ENCODE assay signal across 10 cellular contexts in the genomic region with DNA sequence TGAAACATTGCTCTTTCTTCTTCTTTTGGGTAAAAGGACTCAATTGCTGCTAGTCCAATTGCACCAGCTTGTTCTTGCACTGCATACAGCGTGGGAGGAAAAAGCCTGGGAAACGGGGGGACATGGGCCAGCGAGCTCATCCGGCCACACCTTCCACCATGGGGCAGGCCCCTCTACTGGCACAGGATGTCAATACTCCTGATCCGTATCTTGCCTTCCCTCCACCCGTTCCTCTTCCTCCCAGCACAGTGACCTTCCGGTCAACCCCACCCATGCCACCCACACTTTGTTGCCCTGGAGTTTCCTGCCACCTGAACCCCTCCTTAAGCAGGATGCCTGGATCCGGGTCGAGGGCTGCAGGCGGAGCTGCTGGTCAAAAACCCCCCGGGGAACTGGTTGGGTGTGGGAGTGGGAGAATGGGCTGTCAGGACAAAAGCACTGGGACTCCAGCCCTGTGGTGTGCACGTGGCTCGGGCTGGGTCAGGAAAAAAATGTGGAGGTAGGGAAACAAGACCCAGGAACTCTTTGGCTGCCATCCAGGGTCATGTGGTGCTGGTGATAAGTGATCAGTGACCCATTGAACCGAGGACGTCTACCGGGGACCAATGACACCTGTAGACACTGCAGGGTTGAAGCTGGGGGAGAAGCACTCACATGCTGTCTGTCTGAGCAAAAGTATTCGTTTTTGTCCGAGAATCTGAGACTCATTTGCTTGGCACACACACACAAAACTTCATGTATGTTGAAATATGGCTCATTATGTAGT. TPM values are rescaled to one million over a fixed set of nuclear protein-coding genes. Genes with fewer than 3 reads are reported as not detected.
A peak's percentile ranks its signal among the peaks of the same experiment; 100 is the strongest.
DNase-seq lines count a peak whose midpoint lies in the region; ATAC-seq and TF ChIP-seq lines count a peak whose summit lies in the region.
"Had no signal": no experiment of that assay in that cellular context is flagged by ENCODE, and none has a peak within 500 bp of the region (broad histone marks: within the 10 kb centered on the region; RNA-seq: fewer than 3 reads in every experiment).

No MANE protein-coding gene starts in this region.

- peak overlapping the region in 10 of 11 experiments; percentile 16 to 77 (median 58); a peak in 17 of 22 replicates for H3K27ac ChIP-seq in BLaER1 treated with 17β-estradiol and CSF1 and Interleukin-3, amounts not matched to agents 10 nM and 100 nM
- H3K27ac ChIP-seq: ovary had no signal

- peak overlapping the region; percentile 96 for H3K27ac Mint-ChIP-seq in central memory CD8-positive, alpha-beta T cell (ENCODE audit: low read depth)

- H3K27me3 ChIP-seq in BLaER1 treated with 17β-estradiol and CSF1 and Interleukin-3, amounts not matched to agents 10 nM and 100 nM = no peaks in the 10 kb centered on the region
- H3K27me3 ChIP-seq: ovary had no signal

- peaks cover 58% of the 10 kb centered on the region for H3K4me1 Mint-ChIP-seq in central memory CD8-positive, alpha-beta T cell

- H3K4me3 Mint-ChIP-seq in central memory CD8-positive, alpha-beta T cell = peak overlapping the region; percentile 29

- no peaks in the 10 kb centered on the region for H3K27me3 Mint-ChIP-seq in central memory CD8-positive, alpha-beta T cell

- no peaks in the 10 kb centered on the region for H3K9me3 ChIP-seq in BLaER1 treated with 17β-estradiol and CSF1 and Interleukin-3, amounts not matched to agents 10 nM and 100 nM (replicated peaks in 1 of 11)
- no peaks in the 10 kb centered on the region for H3K9me3 ChIP-seq in mucosa of descending colon
- H3K9me3 ChIP-seq: ovary had no signal

- no peaks in the 10 kb centered on the region for H3K9me3 Mint-ChIP-seq in central memory CD8-positive, alpha-beta T cell

- H3K4me3 ChIP-seq in BLaER1 treated with 17β-estradiol and CSF1 and Interleukin-3, amounts not matched to agents 10 nM and 100 nM = peak overlapping the region in 4 of 10 experiments; percentile 33 to 55 (median 34); a peak in 2 of 20 replicates
- H3K4me3 ChIP-seq in mucosa of descending colon = no peak overlapping the region
- H3K4me3 ChIP-seq: ovary had no signal

- no peak for TF ChIP-seq CTCF in mucosa of descending colon (IDR thresholded peaks at IDR 0.05)

- peaks cover 0 to 3% (median 0%) of the 10 kb centered on the region in 11 experiments; a peak in 1 of 22 replicates for H3K36me3 ChIP-seq in BLaER1 treated with 17β-estradiol and CSF1 and Interleukin-3, amounts not matched to agents 10 nM and 100 nM
- H3K36me3 ChIP-seq in mucosa of descending colon (ENCODE audit: low read depth) = no peaks in the 10 kb centered on the region
- H3K36me3 ChIP-seq: ovary had no signal

- no peak for ATAC-seq in central memory CD8-positive, alpha-beta T cell (replicated peaks; ENCODE audit: extremely low read depth, poor library complexity, severe bottlenecking)
- ATAC-seq in mucosa of descending colon (peak; percentile 39), GM18907 (IDR thresholded peaks at IDR 0.05; ENCODE audit: unreplicated experiment) (no peak)

- peaks cover 83 to 96% (median 88%) of the 10 kb centered on the region in 10 experiments for H3K4me1 ChIP-seq in BLaER1 treated with 17β-estradiol and CSF1 and Interleukin-3, amounts not matched to agents 10 nM and 100 nM
- peaks cover 15% of the 10 kb centered on the region for H3K4me1 ChIP-seq in mucosa of descending colon (ENCODE audit: low read depth)

- peak overlapping the region; percentile 81 to 98 (median 89) for H3K4me2 ChIP-seq in BLaER1 treated with 17β-estradiol and CSF1 and Interleukin-3, amounts not matched to agents 10 nM and 100 nM

- H3K9ac ChIP-seq in BLaER1 treated with 17β-estradiol and CSF1 and Interleukin-3, amounts not matched to agents 10 nM and 100 nM = peak overlapping the region in 7 of 11 experiments; percentile 7 to 60 (median 43); a peak in 7 of 22 replicates

- intact Hi-C loops in mucosa of descending colon (cut with DNase I, micrococcal nuclease) = no loop called here

- DNase-seq in NAMALWA (ENCODE audit: low spot score) (peak; percentile 15), mucosa of descending colon (peak; percentile 56 to 75 (median 68)), DMS53 treated with DMSO at 0.1 percent for 48 hours (lab: John Stamatoyannopoulos, UW; ENCODE audit: unreplicated experiment) (no peak), MV-4-11 (lab: John Stamatoyannopoulos, UW) (no peak)
- DNase-seq in central memory CD8-positive, alpha-beta T cell (ENCODE audit: low spot score in 2 of 2) = peak in 1 of 2 donors; percentile 8
- DNase-seq in stimulated activated naive CD4-positive, alpha-beta T cell (lab: John Stamatoyannopoulos, UW) = no peak
- DNase-seq: NCI-H1105 had no signal

- H3K36me3 Mint-ChIP-seq in central memory CD8-positive, alpha-beta T cell (ENCODE audit: insufficient read depth) = peaks cover 17% of the 10 kb centered on the region

- no peaks in the 10 kb centered on the region; a peak in 1 of 22 replicates for H4K20me1 ChIP-seq in BLaER1 treated with 17β-estradiol and CSF1 and Interleukin-3, amounts not matched to agents 10 nM and 100 nM

RNA-seq across cellular contexts. Expression of gene IL2RA, which starts 8.2 kb away (rescaled TPM):
- 1 to 10 TPM; 1.2 to 3.7 (median 2.1) TPM for total RNA-seq in mucosa of descending colon

RNA-seq across cellular contexts. Expression of gene RBM17, which starts 34.8 kb away (rescaled TPM):
- total RNA-seq in mucosa of descending colon = 100 to 1,000 TPM in 1 of 3 donors, 10 to 100 TPM in 2; 87.4 to 100 (median 90.8) TPM

Comparison
In these comparisons a context has a peak if more than half of its experiments do, and no peak if none do; other contexts are left out.
1. DNase-seq: peak in NAMALWA (single experiment) and mucosa of descending colon (3 of 3); none in DMS53 treated with DMSO at 0.1 percent for 48 hours (single experiment), stimulated activated naive CD4-positive, alpha-beta T cell (0 of 6) and MV-4-11 (single experiment).